ENCODE assay signal across 19 cellular contexts in genomic region chr3:174100744-174101143, GRCh38.
DNase-seq lines count a peak whose midpoint lies in the region; ATAC-seq and TF ChIP-seq lines count a peak whose summit lies in the region.
"Had no signal": no experiment of that assay in that cellular context is flagged by ENCODE, and none has a peak within 500 bp of the region (broad histone marks: within the 10 kb centered on the region; RNA-seq: fewer than 3 reads in every experiment).

No MANE protein-coding gene starts in this region.

- DNase-seq in EH (ENCODE audit: low read depth): peak; percentile 36
- peak; percentile 14 for DNase-seq in epithelial cell of esophagus (ENCODE audit: low read depth)
- DNase-seq in NCI-H2171 (lab: John Stamatoyannopoulos, UW): no peak
- DNase-seq: activated effector memory CD4-positive, alpha-beta T cell treated with anti-CD3 and anti-CD28 coated beads, Interleukin-2, amount 50 U/mL, for 16 hours; activated naive CD8-positive, alpha-beta T cell treated with anti-CD3 and anti-CD28 coated beads, Interleukin-2, amount 50 U/mL, for 24 hours; brain microvascular endothelial cell; glutamatergic neuron; KBM-7; NCI-H446; NK-92 treated with Interleukin-12 subunit alpha and Interleukin-12 subunit beta, amount 100 ng/mL, for 24 hours; substantia nigra had no signal

- no peaks in the 10 kb centered on the region for H3K79me2 ChIP-seq in OCI-LY3 (ENCODE audit: low read length)

- peaks cover 11% of the 10 kb centered on the region for H3K36me3 ChIP-seq in OCI-LY3 (replicated peaks; ENCODE audit: low read depth, low read length)
- H3K36me3 ChIP-seq: brain microvascular endothelial cell, prostate gland had no signal

- peak overlapping the region; percentile 43 for H3K4me2 ChIP-seq in OCI-LY3 (ENCODE audit: low read length)

- H3K4me3 ChIP-seq in OCI-LY3 (ENCODE audit: low read length): peak overlapping the region; percentile 12; the same call in 1 of the 2 replicates
- no peak overlapping the region for H3K4me3 ChIP-seq in epithelial cell of esophagus (ENCODE audit: low read length)
- H3K4me3 ChIP-seq: prostate gland had no signal

- no peaks in the 10 kb centered on the region for H4K20me1 ChIP-seq in OCI-LY3 (ENCODE audit: insufficient read depth, low read length)

- TF ChIP-seq CTCF in OCI-LY3 (IDR thresholded peaks at IDR 0.05; ENCODE audit: low read depth, low read length) (no peak), epithelial cell of esophagus (IDR thresholded peaks at IDR 0.05; ENCODE audit: insufficient read depth, low read depth, low read length, missing control alignments) (no peak)

- H3K4me1 ChIP-seq in OCI-LY3 (ENCODE audit: low read length): peaks cover 15% of the 10 kb centered on the region
- H3K4me1 ChIP-seq: prostate gland had no signal

- peak overlapping the region; percentile 5; the same call in 1 of the 2 replicates for H3K9ac ChIP-seq in OCI-LY3 (ENCODE audit: low read length)

- peak overlapping the region; percentile 84 for H2AFZ ChIP-seq in OCI-LY3 (ENCODE audit: low read depth, low read length)

- peak overlapping the region; percentile 62 for H3K27ac ChIP-seq in OCI-LY3 (ENCODE audit: low read length)
- H3K27ac ChIP-seq: brain microvascular endothelial cell, prostate gland, VCaP had no signal

- ATAC-seq in HG03159 (IDR thresholded peaks at IDR 0.05; ENCODE audit: unreplicated experiment) (peak; percentile 6), HG02610 (IDR thresholded peaks at IDR 0.05; ENCODE audit: unreplicated experiment) (no peak), HG02763 (IDR thresholded peaks at IDR 0.05; ENCODE audit: unreplicated experiment) (no peak), HG03139 (IDR thresholded peaks at IDR 0.05; ENCODE audit: unreplicated experiment) (no peak)
- ATAC-seq: activated naive CD8-positive, alpha-beta T cell treated with anti-CD3 and anti-CD28 coated beads, Interleukin-2, amount 50 U/mL, for 24 hours; SK-N-SH treated with all-trans-retinoic acid at 6 μM for 48 hours had no signal

- no peaks in the 10 kb centered on the region for H3K27me3 ChIP-seq in OCI-LY3 (ENCODE audit: low read depth, low read length)
- H3K27me3 ChIP-seq: brain microvascular endothelial cell had no signal

- H3K9me3 ChIP-seq in OCI-LY3 (ENCODE audit: insufficient read depth, low read length): no peaks in the 10 kb centered on the region
- H3K9me3 ChIP-seq: prostate gland had no signal
